Comparison of ENCODE assay signal across 11 cellular contexts in genomic region chr10:14039968-14040668, GRCh38.
DNase-seq lines count a peak whose midpoint lies in the region; ATAC-seq and TF ChIP-seq lines count a peak whose summit lies in the region.
"Had no signal": no experiment of that assay in that cellular context is flagged by ENCODE, and none has a peak within 500 bp of the region (broad histone marks: within the 10 kb centered on the region; RNA-seq: fewer than 3 reads in every experiment).

No MANE protein-coding gene starts in this region.

- peaks cover 19% of the 10 kb centered on the region for H3K4me1 Mint-ChIP-seq in dendritic cell treated with granulocyte-macrophage colony-stimulating factor and Interleukin-4, amounts not matched to agents 40 ng/mL and 50 ng/mL, for 4 days (ENCODE audit: low read depth)
- no peaks in the 10 kb centered on the region for H3K4me1 Mint-ChIP-seq in stimulated activated effector memory CD8-positive, alpha-beta T cell treated with anti-CD3 and anti-CD28 coated beads, Interleukin-12 subunit alpha, Interleukin-12 subunit beta, amount 100 ng/mL, for 72 hours
- peaks cover 0 to 4% (median 2%) of the 10 kb centered on the region in 4 donors for H3K4me1 Mint-ChIP-seq in naive thymus-derived CD8-positive, alpha-beta T cell

- no peaks in the 10 kb centered on the region; the same call in 1 of the 2 replicates for H3K9me3 ChIP-seq in HAP-1
- no peaks in the 10 kb centered on the region for H3K9me3 ChIP-seq in left lung
- H3K9me3 ChIP-seq in tibial nerve = no peaks in the 10 kb centered on the region
- H3K9me3 ChIP-seq: breast epithelium had no signal

- in situ Hi-C loops in HAP-1 (cut with MboI; ENCODE audit: low sequenced_read_pairs) = no loop called here

- TF ChIP-seq CTCF in left lung (IDR thresholded peaks at IDR 0.05) (no peak), tibial nerve (IDR thresholded peaks at IDR 0.05) (no peak)

- H3K27ac ChIP-seq in left lung = peak overlapping the region in 1 of 2 donors; percentile 49
- H3K27ac ChIP-seq in tibial nerve = peak overlapping the region; percentile 7 to 82 (median 62)
- H3K27ac ChIP-seq: breast epithelium, foreskin keratinocyte had no signal

- H3K36me3 Mint-ChIP-seq in dendritic cell treated with granulocyte-macrophage colony-stimulating factor and Interleukin-4, amounts not matched to agents 40 ng/mL and 50 ng/mL, for 4 days (ENCODE audit: low read depth) = no peaks in the 10 kb centered on the region
- no peaks in the 10 kb centered on the region for H3K36me3 Mint-ChIP-seq in stimulated activated effector memory CD8-positive, alpha-beta T cell treated with anti-CD3 and anti-CD28 coated beads, Interleukin-12 subunit alpha, Interleukin-12 subunit beta, amount 100 ng/mL, for 72 hours
- no peaks in the 10 kb centered on the region for H3K36me3 Mint-ChIP-seq in naive thymus-derived CD8-positive, alpha-beta T cell

- TF ChIP-seq EP300 in tibial nerve (IDR thresholded peaks at IDR 0.05) = peak in 1 of 2 donors; percentile 13

- DNase-seq in HAP-1 (ENCODE audit: low spot score in 2 of 2) (peak; percentile 36 to 72), left lung (no peak), tibial nerve (ENCODE audit: low spot score in 2 of 2) (no peak), DMS79 treated with DMSO at 0.1 percent for 48 hours (lab: John Stamatoyannopoulos, UW) (no peak)
- no peak for DNase-seq in stimulated activated naive CD8-positive, alpha-beta T cell treated with anti-CD3 and anti-CD28 coated beads, Interleukin-15, Interleukin-2, amounts not matched to agents 100 U/mL and 50 U/mL, for 24 hours
- no peak for DNase-seq in stimulated activated effector memory CD8-positive, alpha-beta T cell treated with anti-CD3 and anti-CD28 coated beads, Interleukin-12 subunit alpha, Interleukin-12 subunit beta, amount 100 ng/mL, for 72 hours (ENCODE audit: low spot score in 2 of 2)
- DNase-seq in naive thymus-derived CD8-positive, alpha-beta T cell = no peak
- DNase-seq: foreskin keratinocyte, NCI-H2227 treated with DMSO at 0.1 percent for 48 hours had no signal

- peak overlapping the region; percentile 64 for H3K27ac Mint-ChIP-seq in dendritic cell treated with granulocyte-macrophage colony-stimulating factor and Interleukin-4, amounts not matched to agents 40 ng/mL and 50 ng/mL, for 4 days
- no peak overlapping the region for H3K27ac Mint-ChIP-seq in stimulated activated effector memory CD8-positive, alpha-beta T cell treated with anti-CD3 and anti-CD28 coated beads, Interleukin-12 subunit alpha, Interleukin-12 subunit beta, amount 100 ng/mL, for 72 hours
- H3K27ac Mint-ChIP-seq in naive thymus-derived CD8-positive, alpha-beta T cell = no peak overlapping the region

- H3K4me3 ChIP-seq in HAP-1 = no peak overlapping the region
- no peak overlapping the region for H3K4me3 ChIP-seq in left lung
- H3K4me3 ChIP-seq in tibial nerve = no peak overlapping the region
- H3K4me3 ChIP-seq: breast epithelium had no signal

- ATAC-seq in left lung = peak; percentile 47
- no peak for ATAC-seq in stimulated activated naive CD8-positive, alpha-beta T cell treated with anti-CD3 and anti-CD28 coated beads, Interleukin-15, Interleukin-2, amounts not matched to agents 100 U/mL and 50 U/mL, for 24 hours
- ATAC-seq in stimulated activated effector memory CD8-positive, alpha-beta T cell treated with anti-CD3 and anti-CD28 coated beads, Interleukin-12 subunit alpha, Interleukin-12 subunit beta, amount 100 ng/mL, for 72 hours = no peak
- no peak for ATAC-seq in naive thymus-derived CD8-positive, alpha-beta T cell
- ATAC-seq: foreskin keratinocyte had no signal

- TF ChIP-seq POLR2A in tibial nerve (IDR thresholded peaks at IDR 0.05) = no peak

- no peaks in the 10 kb centered on the region for H3K27me3 ChIP-seq in HAP-1 (ENCODE audit: low read depth)
- no peaks in the 10 kb centered on the region for H3K27me3 ChIP-seq in left lung
- H3K27me3 ChIP-seq in tibial nerve = no peaks in the 10 kb centered on the region
- H3K27me3 ChIP-seq: breast epithelium, foreskin keratinocyte had no signal

- H3K27me3 Mint-ChIP-seq in dendritic cell treated with granulocyte-macrophage colony-stimulating factor and Interleukin-4, amounts not matched to agents 40 ng/mL and 50 ng/mL, for 4 days = peaks cover 7% of the 10 kb centered on the region
- H3K27me3 Mint-ChIP-seq in naive thymus-derived CD8-positive, alpha-beta T cell = no peaks in the 10 kb centered on the region

- H3K36me3 ChIP-seq in HAP-1 (replicated peaks) = no peaks in the 10 kb centered on the region
- H3K36me3 ChIP-seq in left lung = no peaks in the 10 kb centered on the region
- H3K36me3 ChIP-seq in tibial nerve = no peaks in the 10 kb centered on the region
- H3K36me3 ChIP-seq: breast epithelium had no signal

- peaks cover 17% of the 10 kb centered on the region for H3K4me1 ChIP-seq in HAP-1
- H3K4me1 ChIP-seq in left lung = peaks cover 0 to 11% of the 10 kb centered on the region in 2 donors
- peaks cover 3 to 28% (median 21%) of the 10 kb centered on the region in 4 donors for H3K4me1 ChIP-seq in tibial nerve

- H3K9me3 Mint-ChIP-seq in dendritic cell treated with granulocyte-macrophage colony-stimulating factor and Interleukin-4, amounts not matched to agents 40 ng/mL and 50 ng/mL, for 4 days = no peaks in the 10 kb centered on the region
- H3K9me3 Mint-ChIP-seq in stimulated activated effector memory CD8-positive, alpha-beta T cell treated with anti-CD3 and anti-CD28 coated beads, Interleukin-12 subunit alpha, Interleukin-12 subunit beta, amount 100 ng/mL, for 72 hours = no peaks in the 10 kb centered on the region
- H3K9me3 Mint-ChIP-seq in naive thymus-derived CD8-positive, alpha-beta T cell = peaks cover 0 to 13% (median 3%) of the 10 kb centered on the region in 9 donors

- H3K4me3 Mint-ChIP-seq in dendritic cell treated with granulocyte-macrophage colony-stimulating factor and Interleukin-4, amounts not matched to agents 40 ng/mL and 50 ng/mL, for 4 days = no peak overlapping the region
- no peak overlapping the region for H3K4me3 Mint-ChIP-seq in stimulated activated effector memory CD8-positive, alpha-beta T cell treated with anti-CD3 and anti-CD28 coated beads, Interleukin-12 subunit alpha, Interleukin-12 subunit beta, amount 100 ng/mL, for 72 hours
- no peak overlapping the region for H3K4me3 Mint-ChIP-seq in naive thymus-derived CD8-positive, alpha-beta T cell

- intact Hi-C loops in dendritic cell treated with granulocyte-macrophage colony-stimulating factor and Interleukin-4, amounts not matched to agents 40 ng/mL and 50 ng/mL, for 4 days (cut with micrococcal nuclease) = no loop called here
- intact Hi-C loops in left lung (cut with DNase I) = no loop called here

- 38 to 47% methylated on average over 4 of the region's 4 CpGs for WGBS in tibial nerve, 2 donors

- POLR2A ChIA-PET in naive thymus-derived CD8-positive, alpha-beta T cell (lab: Charles Lee) = no interaction called here

Comparison
In these comparisons a context has a peak if more than half of its experiments do, and no peak if none do; other contexts are left out.
1. DNase-seq: peak in HAP-1 (2 of 2); none in left lung (0 of 2), tibial nerve (0 of 2), stimulated activated naive CD8-positive, alpha-beta T cell treated with anti-CD3 and anti-CD28 coated beads, Interleukin-15, Interleukin-2, amounts not matched to agents 100 U/mL and 50 U/mL, for 24 hours (single experiment), DMS79 treated with DMSO at 0.1 percent for 48 hours (single experiment), stimulated activated effector memory CD8-positive, alpha-beta T cell treated with anti-CD3 and anti-CD28 coated beads, Interleukin-12 subunit alpha, Interleukin-12 subunit beta, amount 100 ng/mL, for 72 hours (0 of 2) and naive thymus-derived CD8-positive, alpha-beta T cell (0 of 10).